In genomic region chr17:29241015-29241963, GRCh38 we compare ENCODE assay signal across 9 cellular contexts. TPM values are rescaled to one million over a fixed set of nuclear protein-coding genes. Genes with fewer than 3 reads are reported as not detected.
DNase-seq lines count a peak whose midpoint lies in the region; ATAC-seq lines count a peak whose summit lies in the region.
"Had no signal": no experiment of that assay in that cellular context is flagged by ENCODE, and none has a peak within 500 bp of the region (broad histone marks: within the 10 kb centered on the region; RNA-seq: fewer than 3 reads in every experiment).

No MANE protein-coding gene starts in this region.

- no peaks in the 10 kb centered on the region for H3K27me3 Mint-ChIP-seq in activated CD4-positive, alpha-beta memory T cell treated with anti-CD3 and anti-CD28 coated beads for 36 hours

- H3K4me3 ChIP-seq in skeletal muscle cell (ENCODE audit: low read depth, low read length) = no peak overlapping the region

- DNase-seq in AG20443 (ENCODE audit: low spot score) (peak; percentile 92), HK-2 (ENCODE audit: unreplicated experiment) (peak; percentile 74), head of caudate nucleus (peak in 40 of 42 donors; percentile 19 to 84 (median 46)), skeletal muscle cell (ENCODE audit: low read depth) (peak; percentile 89), NCI-H2171 (lab: John Stamatoyannopoulos, UW) (no peak), SK-N-DZ (ENCODE audit: low spot score) (no peak)
- DNase-seq in activated CD4-positive, alpha-beta memory T cell treated with anti-CD3 and anti-CD28 coated beads for 36 hours = peak; percentile 58

- H3K9me3 Mint-ChIP-seq in activated CD4-positive, alpha-beta memory T cell treated with anti-CD3 and anti-CD28 coated beads for 36 hours = no peaks in the 10 kb centered on the region

- no peak for ATAC-seq in HG03039 (IDR thresholded peaks at IDR 0.05; ENCODE audit: unreplicated experiment)

- H3K27ac Mint-ChIP-seq in activated CD4-positive, alpha-beta memory T cell treated with anti-CD3 and anti-CD28 coated beads for 36 hours = peak overlapping the region; percentile 23

- no peaks in the 10 kb centered on the region for H3K36me3 Mint-ChIP-seq in activated CD4-positive, alpha-beta memory T cell treated with anti-CD3 and anti-CD28 coated beads for 36 hours

- intact Hi-C loops in activated CD4-positive, alpha-beta memory T cell treated with anti-CD3 and anti-CD28 coated beads for 36 hours (cut with micrococcal nuclease) = no loop called here
- intact Hi-C loops in head of caudate nucleus (cut with DNase I) = no loop called here

- peaks cover 15% of the 10 kb centered on the region for H3K4me1 Mint-ChIP-seq in activated CD4-positive, alpha-beta memory T cell treated with anti-CD3 and anti-CD28 coated beads for 36 hours (ENCODE audit: low read depth)

- CTCF ChIA-PET in activated CD4-positive, alpha-beta memory T cell treated with anti-CD3 and anti-CD28 coated beads for 36 hours (lab: Charles Lee) = interaction anchor here (0.7 to 2.3 kb wide), 11 partner anchors 10 to 231 kb away, joined by 3 to 11 read pairs (median 5); no protein-coding TSS in a partner anchor

- H3K4me3 Mint-ChIP-seq in activated CD4-positive, alpha-beta memory T cell treated with anti-CD3 and anti-CD28 coated beads for 36 hours = no peak overlapping the region

- POLR2A ChIA-PET in activated CD4-positive, alpha-beta memory T cell treated with anti-CD3 and anti-CD28 coated beads for 36 hours (lab: Charles Lee) = interaction anchor here (0.7 to 0.9 kb wide), 4 partner anchors 16 to 50 kb away, joined by 3 read pairs; no protein-coding TSS in a partner anchor

RNA-seq across cellular contexts. Expression of gene CRYBA1, which starts 5.4 kb away (rescaled TPM):
- not detected for total RNA-seq in activated CD4-positive, alpha-beta memory T cell treated with anti-CD3 and anti-CD28 coated beads for 36 hours
- polyA plus RNA-seq in SK-N-DZ (2014; cell fraction: cytosol; rRNA removed) = not detected in 2 replicates
- not detected in 2 replicates for polyA plus RNA-seq in SK-N-DZ (2014; cell fraction: nucleus; rRNA removed)
- total RNA-seq: liver had no signal
- polyA plus RNA-seq: liver had no signal

RNA-seq across cellular contexts. Expression of gene NUFIP2, which starts 52.7 kb away (rescaled TPM):
- 10 to 100 TPM; 45.6 to 56.9 TPM for total RNA-seq in activated CD4-positive, alpha-beta memory T cell treated with anti-CD3 and anti-CD28 coated beads for 36 hours
- 26.5 and 31.7 TPM in 2 replicates for polyA plus RNA-seq in SK-N-DZ (2014; cell fraction: cytosol; rRNA removed)
- polyA plus RNA-seq in SK-N-DZ (2014; cell fraction: nucleus; rRNA removed) = 21.9 and 25.7 TPM in 2 replicates

Comparison
In these comparisons a context has a peak if more than half of its experiments do, and no peak if none do; other contexts are left out.
1. DNase-seq: peak in AG20443 (single experiment), HK-2 (single experiment), activated CD4-positive, alpha-beta memory T cell treated with anti-CD3 and anti-CD28 coated beads for 36 hours (single experiment), head of caudate nucleus (40 of 42) and skeletal muscle cell (single experiment); none in NCI-H2171 (single experiment) and SK-N-DZ (single experiment).